In the genomic region with DNA sequence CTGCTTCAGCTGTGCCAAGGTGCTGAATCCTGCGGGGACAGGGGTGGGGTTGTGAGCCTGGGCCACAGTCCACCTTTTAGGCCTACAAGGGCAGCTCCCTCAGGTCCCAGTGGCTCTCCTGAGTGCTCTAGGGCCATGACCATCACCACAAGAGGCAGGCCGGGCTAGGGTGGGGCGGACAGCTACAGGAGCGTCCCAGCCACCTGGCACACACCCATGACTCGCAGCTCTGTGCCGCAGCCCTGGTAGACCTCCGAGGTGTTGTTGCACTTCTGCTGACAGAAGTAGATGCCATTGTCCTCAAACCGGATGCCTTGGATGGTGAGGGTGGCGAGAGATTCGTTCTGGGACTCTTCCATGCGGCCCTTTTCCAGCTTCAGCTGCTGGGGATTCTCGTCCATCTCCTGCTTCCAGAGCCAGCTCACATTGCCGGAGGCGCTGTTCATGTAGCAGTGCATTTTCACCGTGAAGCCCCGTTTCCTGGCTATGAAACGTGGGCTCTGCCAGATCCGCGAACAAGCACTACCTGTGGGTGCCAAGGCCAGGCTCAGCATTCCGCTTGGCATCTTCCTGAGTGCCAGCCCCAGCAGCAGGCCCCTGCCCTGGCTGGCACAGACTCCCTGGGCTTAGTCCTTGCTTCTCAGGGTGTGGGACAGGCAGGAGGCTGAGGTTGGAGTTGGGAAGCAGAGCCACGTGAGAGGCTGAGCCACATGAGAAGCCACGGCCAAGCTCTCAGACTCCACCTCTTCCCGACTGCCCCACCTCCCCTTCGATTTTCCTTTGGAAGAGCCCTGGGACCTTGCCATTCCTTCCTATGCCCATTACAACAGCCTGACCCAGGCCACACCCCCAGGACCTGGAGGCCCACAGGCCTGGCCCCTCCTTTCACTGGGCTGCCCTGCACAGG, we compare ENCODE assay signal across 1 cellular context.
TF ChIP-seq lines count a peak whose summit lies in the region.

No MANE protein-coding gene starts in this region.

TF ChIP-seq in WTC11, 78 proteins besides CTCF, POLR2A, EP300 and RAD21 (continued from another document):
- TF ChIP-seq ATF6 (CRISPR knock-in tag; IDR thresholded peaks at IDR 0.05) (no peak), MYBL2 (CRISPR knock-in tag; IDR thresholded peaks at IDR 0.05) (no peak), ZNF416 (CRISPR knock-in tag; IDR thresholded peaks at IDR 0.05) (no peak), MLX (CRISPR knock-in tag; IDR thresholded peaks at IDR 0.05) (no peak), ZNF317 (CRISPR knock-in tag; IDR thresholded peaks at IDR 0.05; ENCODE audit: borderline replicate concordance, low read depth) (no peak), FOXK1 (CRISPR knock-in tag; IDR thresholded peaks at IDR 0.05) (no peak), ELF4 (CRISPR knock-in tag; IDR thresholded peaks at IDR 0.05; ENCODE audit: low read depth) (no peak), PREB (CRISPR knock-in tag; IDR thresholded peaks at IDR 0.05; ENCODE audit: borderline replicate concordance) (no peak)
TF ChIP-seq in WTC11: peak in this region for 0.
